30 cellular contexts compared by ENCODE assay signal in the genomic region with DNA sequence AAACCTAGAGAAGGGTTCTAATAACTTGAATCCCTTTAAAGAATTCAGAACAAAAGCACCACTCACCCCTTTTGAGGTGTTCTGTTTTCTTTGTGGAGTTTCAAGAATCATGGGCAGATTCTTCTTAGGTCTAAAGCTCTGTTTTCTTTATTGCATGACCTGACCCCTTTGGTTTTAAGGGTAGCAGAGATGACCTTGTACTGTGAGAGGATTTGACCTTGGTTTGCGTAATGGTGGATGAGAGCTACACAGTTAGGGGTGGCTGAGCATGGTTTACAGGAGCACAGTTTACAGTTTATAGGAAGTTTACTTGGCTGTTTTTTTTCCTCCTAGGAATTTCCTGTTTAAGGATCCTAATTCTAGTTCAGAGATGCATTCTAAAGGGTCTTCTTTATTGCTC.
DNase-seq lines count a peak whose midpoint lies in the region; ATAC-seq and TF ChIP-seq lines count a peak whose summit lies in the region.
"Had no signal": no experiment of that assay in that cellular context is flagged by ENCODE, and none has a peak within 500 bp of the region (broad histone marks: within the 10 kb centered on the region; RNA-seq: fewer than 3 reads in every experiment).

No MANE protein-coding gene starts in this region.

- peaks cover 9% of the 10 kb centered on the region for H3K9me3 Mint-ChIP-seq in HFFc6

- H3K27ac Mint-ChIP-seq in HFFc6: peak overlapping the region; percentile 74; the same call in 1 of the 2 replicates
- H3K27ac Mint-ChIP-seq: B cell; CD8-positive, alpha-beta T cell; IgD-negative memory B cell had no signal

- no peak overlapping the region for H2BK15ac ChIP-seq in mesenchymal stem cell (ENCODE audit: low read depth, poor library complexity, severe bottlenecking)

- H2AFZ ChIP-seq in SU-DHL-6 (ENCODE audit: low read depth, low read length, severe bottlenecking): peak overlapping the region; percentile 91
- no peak overlapping the region for H2AFZ ChIP-seq in mesenchymal stem cell (ENCODE audit: low read depth, low read length)

- peaks cover 16% of the 10 kb centered on the region for H3K36me3 ChIP-seq in SU-DHL-6 (ENCODE audit: low read length)
- no peaks in the 10 kb centered on the region for H3K36me3 ChIP-seq in mesenchymal stem cell (ENCODE audit: control insufficient read depth in 1 of 2, insufficient read depth in 2 of 2, low read depth in 1 of 2, low read length in 2 of 2)
- H3K36me3 ChIP-seq: HAP-1, Peyer's patch had no signal

- peaks cover 8% of the 10 kb centered on the region; the same call in 1 of the 2 replicates for H3K36me3 Mint-ChIP-seq in HFFc6 (ENCODE audit: low read depth)
- H3K36me3 Mint-ChIP-seq: CD8-positive, alpha-beta T cell; IgD-negative memory B cell had no signal

- H3K4me1 Mint-ChIP-seq in HFFc6 (ENCODE audit: low read depth): peaks cover 20% of the 10 kb centered on the region
- H3K4me1 Mint-ChIP-seq: B cell, IgD-negative memory B cell had no signal

- DNase-seq in HFFc6 (no peak), mesenchymal stem cell (no peak), sciatic nerve (ENCODE audit: low spot score) (no peak), retina (no peak), cerebellar cortex (ENCODE audit: low spot score) (no peak)
- DNase-seq: Caco-2; CD8-positive, alpha-beta T cell; DMS79; EL; GDM1; MM.1S; NCI-H1092; NCI-H1417 treated with DMSO at 0.1 percent for 48 hours; NCI-H1694 treated with DMSO at 0.1 percent for 48 hours; NCI-H2081; NCI-H226; NCI-H510A; NCI-H69; Peyer's patch; SHP77 treated with DMSO at 0.1 percent for 48 hours; SW 1271 had no signal

- no peaks in the 10 kb centered on the region for H3K4me1 ChIP-seq in mesenchymal stem cell (ENCODE audit: control insufficient read depth, insufficient read depth, low read depth, low read length)
- H3K4me1 ChIP-seq: A549, Caco-2, Peyer's patch had no signal

- H3K27ac ChIP-seq in SU-DHL-6 (ENCODE audit: low read depth, low read length) (no peak overlapping the region), mesenchymal stem cell (ENCODE audit: low read length, poor library complexity, severe bottlenecking) (peak overlapping the region; percentile 70)
- H3K27ac ChIP-seq: A549, C4-2B, KMS-11, Peyer's patch had no signal

- peak; percentile 53 for ATAC-seq in sciatic nerve
- ATAC-seq in GM18858 (IDR thresholded peaks at IDR 0.05; ENCODE audit: unreplicated experiment): no peak
- ATAC-seq: A549; CD8-positive, alpha-beta T cell; GM12878 had no signal

- H4K8ac ChIP-seq in mesenchymal stem cell (ENCODE audit: low read length): no peak overlapping the region

- H3K27me3 ChIP-seq in SU-DHL-6 (ENCODE audit: low read length): no peaks in the 10 kb centered on the region
- H3K27me3 ChIP-seq in mesenchymal stem cell (ENCODE audit: control insufficient read depth in 1 of 2, insufficient read depth in 1 of 2, low read length in 2 of 2): no peaks in the 10 kb centered on the region
- H3K27me3 ChIP-seq: Peyer's patch had no signal

- H3K4me2 ChIP-seq in SU-DHL-6 (ENCODE audit: low read depth, low read length, poor library complexity, severe bottlenecking): peak overlapping the region; percentile 6
- H3K4me2 ChIP-seq in mesenchymal stem cell (ENCODE audit: low read length, poor library complexity, severe bottlenecking): no peak overlapping the region
- H3K4me2 ChIP-seq: A549, KMS-11 had no signal

- no peak overlapping the region for H3K9ac ChIP-seq in SU-DHL-6 (ENCODE audit: low read length)
- H3K9ac ChIP-seq in mesenchymal stem cell (ENCODE audit: low read length): no peak overlapping the region
- H3K9ac ChIP-seq: KMS-11 had no signal

- H3K9me3 ChIP-seq in SU-DHL-6 (ENCODE audit: insufficient read depth, low read length) (peaks cover 34% of the 10 kb centered on the region; the same call in 1 of the 2 replicates), mesenchymal stem cell (ENCODE audit: control insufficient read depth, low read length) (peaks cover 11% of the 10 kb centered on the region)
- H3K9me3 ChIP-seq: Caco-2, HAP-1, Peyer's patch had no signal

- H3K18ac ChIP-seq in mesenchymal stem cell (ENCODE audit: low read depth in 1 of 2, low read length in 2 of 2): no peak overlapping the region

- no peaks in the 10 kb centered on the region for H3K79me2 ChIP-seq in SU-DHL-6 (ENCODE audit: insufficient read depth, low read length)

- TF ChIP-seq CTCF in HFFc6 (IDR thresholded peaks at IDR 0.05) (no peak), SU-DHL-6 (IDR thresholded peaks at IDR 0.05; ENCODE audit: insufficient read depth, low read length, poor library complexity, severe bottlenecking) (no peak)

- H3K27me3 Mint-ChIP-seq in HFFc6 (ENCODE audit: insufficient read depth): peaks cover 1% of the 10 kb centered on the region
- H3K27me3 Mint-ChIP-seq: B cell, IgD-negative memory B cell had no signal

- H3K9me2 ChIP-seq in SU-DHL-6 (replicated peaks; ENCODE audit: insufficient read depth, low read length): no peaks in the 10 kb centered on the region

- no peak overlapping the region for H2BK5ac ChIP-seq in mesenchymal stem cell (ENCODE audit: low read depth, low read length, poor library complexity, severe bottlenecking)

- no peak overlapping the region for H2BK12ac ChIP-seq in mesenchymal stem cell (ENCODE audit: low read length in 2 of 2)

- H3K23ac ChIP-seq in mesenchymal stem cell (ENCODE audit: low read length in 2 of 2): no peak overlapping the region

- no peaks in the 10 kb centered on the region for H3K79me1 ChIP-seq in mesenchymal stem cell (replicated peaks; ENCODE audit: low read length, poor library complexity, severe bottlenecking)

- no peaks in the 10 kb centered on the region for H4K20me1 ChIP-seq in SU-DHL-6 (ENCODE audit: low read depth, low read length)

- 84% methylated on average over 1 of the region's 1 CpG for WGBS in mesenchymal stem cell

- intact Hi-C loops in sciatic nerve (cut with DNase I): no loop called here

- no peak overlapping the region for H2BK120ac ChIP-seq in mesenchymal stem cell (ENCODE audit: low read depth, low read length)

- peak overlapping the region; percentile 68; the same call in 1 of the 2 replicates for H3K4me3 Mint-ChIP-seq in HFFc6
- H3K4me3 Mint-ChIP-seq: B cell; CD8-positive, alpha-beta T cell; IgD-negative memory B cell had no signal

- no peak overlapping the region for H3K4ac ChIP-seq in mesenchymal stem cell (ENCODE audit: low read depth in 1 of 2, low read length in 2 of 2)

- H3F3A ChIP-seq in SU-DHL-6 (ENCODE audit: insufficient read depth): no peaks in the 10 kb centered on the region

- no peak overlapping the region for H4K91ac ChIP-seq in mesenchymal stem cell (ENCODE audit: low read length)

- H3K14ac ChIP-seq in mesenchymal stem cell (ENCODE audit: low read length in 2 of 2): no peak overlapping the region

- H2AK5ac ChIP-seq in mesenchymal stem cell (ENCODE audit: low read length, severe bottlenecking): no peak overlapping the region

- H3K4me3 ChIP-seq in SU-DHL-6 (ENCODE audit: insufficient read depth, low read length, poor library complexity, severe bottlenecking): no peak overlapping the region
- no peak overlapping the region for H3K4me3 ChIP-seq in mesenchymal stem cell (ENCODE audit: insufficient read depth in 1 of 2, low read depth in 1 of 2, low read length in 2 of 2)
- H3K4me3 ChIP-seq: A549, GM12878, HAP-1, Peyer's patch had no signal
